In the genomic region with DNA sequence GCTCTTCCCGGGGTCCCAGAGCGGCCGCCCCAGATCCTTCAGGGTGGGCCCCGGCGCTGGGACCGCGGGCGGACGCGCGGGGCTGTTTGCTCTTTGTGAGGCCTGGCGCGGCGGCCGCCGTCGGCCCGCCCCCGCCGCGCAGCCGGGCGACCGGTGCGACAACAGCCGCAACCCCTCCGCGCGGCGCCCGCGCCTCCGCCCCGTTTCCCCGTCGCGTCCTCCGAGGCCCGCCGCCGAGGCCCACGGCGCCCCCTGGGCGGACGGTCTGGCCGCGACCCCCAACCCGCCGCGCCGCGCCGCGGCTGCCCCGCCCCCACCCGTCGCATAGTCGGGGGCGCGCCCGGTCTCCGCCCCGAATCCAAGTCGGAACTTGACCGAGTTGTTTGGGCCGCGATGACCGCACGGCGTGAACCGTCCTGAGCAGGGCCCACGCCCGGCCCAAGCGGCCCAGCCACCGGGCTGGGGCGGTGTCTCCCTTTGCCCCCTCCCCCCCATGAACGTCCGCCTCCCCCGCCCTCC, we compare ENCODE assay signal across 8 cellular contexts. TPM values are rescaled to one million over a fixed set of nuclear protein-coding genes. Genes with fewer than 3 reads are reported as not detected.
A peak's percentile ranks its signal among the peaks of the same experiment; 100 is the strongest.
DNase-seq lines count a peak whose midpoint lies in the region; ATAC-seq and TF ChIP-seq lines count a peak whose summit lies in the region.

No MANE protein-coding gene starts in this region.

- no peak for TF ChIP-seq CTCF in GM12865 (IDR thresholded peaks at IDR 0.05; ENCODE audit: insufficient read depth, low read depth, low read length, missing control alignments)
- TF ChIP-seq CTCF in activated B cell treated with CpG ODN at 0.5 μM for 24 hours (IDR thresholded peaks at IDR 0.05), result no peak
- no peak for TF ChIP-seq CTCF in esophagus squamous epithelium (IDR thresholded peaks at IDR 0.05)
- TF ChIP-seq CTCF in osteoblast (IDR thresholded peaks at IDR 0.05; ENCODE audit: extremely low read depth, low read depth, low read length), result no peak

- peak overlapping the region; percentile 35 for H3K27ac Mint-ChIP-seq in activated B cell treated with CpG ODN at 0.5 μM for 24 hours

- peaks cover 31% of the 10 kb centered on the region for H3K36me3 Mint-ChIP-seq in activated B cell treated with CpG ODN at 0.5 μM for 24 hours (ENCODE audit: low read depth)

- no peak for DNase-seq in GM12865 (ENCODE audit: low read depth)
- DNase-seq in activated B cell treated with CpG ODN at 0.5 μM for 24 hours, result no peak
- DNase-seq in esophagus squamous epithelium (lab: John Stamatoyannopoulos, UW), result no peak
- DNase-seq in osteoblast (ENCODE audit: insufficient read length, low spot score, missing footprints), result peak; percentile 76
- no peak for DNase-seq in superior temporal gyrus (ENCODE audit: extremely low spot score)
- no peak for DNase-seq in SW480 (ENCODE audit: low spot score)
- no peak for DNase-seq in HT-29 (ENCODE audit: low spot score)

- H3K36me3 ChIP-seq in esophagus squamous epithelium, result peaks cover 0 to 35% (median 0%) of the 10 kb centered on the region in 3 donors
- peaks cover 12% of the 10 kb centered on the region for H3K36me3 ChIP-seq in osteoblast (ENCODE audit: insufficient read depth, low read length)

- no peaks in the 10 kb centered on the region for H3K9me3 Mint-ChIP-seq in activated B cell treated with CpG ODN at 0.5 μM for 24 hours

- H3K27ac ChIP-seq in esophagus squamous epithelium, result peak overlapping the region; percentile 100
- H3K27ac ChIP-seq in osteoblast (ENCODE audit: low read depth, low read length), result peak overlapping the region; percentile 86

- H3K4me2 ChIP-seq in osteoblast (ENCODE audit: insufficient read depth, low read length), result peak overlapping the region; percentile 86

- H3K27me3 Mint-ChIP-seq in activated B cell treated with CpG ODN at 0.5 μM for 24 hours, result no peaks in the 10 kb centered on the region

- peaks cover 55% of the 10 kb centered on the region for H3K4me1 Mint-ChIP-seq in activated B cell treated with CpG ODN at 0.5 μM for 24 hours

- H3K27me3 ChIP-seq in esophagus squamous epithelium (no peaks in the 10 kb centered on the region), osteoblast (ENCODE audit: insufficient read depth, low read length) (peaks cover 6% of the 10 kb centered on the region)

- POLR2A ChIA-PET in activated B cell treated with CpG ODN at 0.5 μM for 24 hours (lab: Charles Lee), result interaction anchor here (0.6 to 5.7 kb wide), 25 partner anchors 8 to 1893 kb away, joined by 3 to 59 read pairs (median 5); a partner anchor contains a TSS

- H3K79me2 ChIP-seq in osteoblast (ENCODE audit: insufficient read depth, low read length), result peaks cover 50% of the 10 kb centered on the region

- H3K9me3 ChIP-seq in esophagus squamous epithelium (no peaks in the 10 kb centered on the region), osteoblast (ENCODE audit: low read depth, low read length) (no peaks in the 10 kb centered on the region)

- no CpG with 5 or more reads among the region's 79 CpGs for WGBS in esophagus squamous epithelium, 2 donors

- peak overlapping the region; percentile 81 for H3K4me3 Mint-ChIP-seq in activated B cell treated with CpG ODN at 0.5 μM for 24 hours

- CTCF ChIA-PET in activated B cell treated with CpG ODN at 0.5 μM for 24 hours (lab: Charles Lee), result interaction anchor here (1.0 to 6.6 kb wide), 7 partner anchors 8 to 564 kb away, joined by 4 to 62 read pairs (median 6); no protein-coding TSS in a partner anchor

- intact Hi-C loops in activated B cell treated with CpG ODN at 0.5 μM for 24 hours (cut with micrococcal nuclease), result loop anchor here (1.0 to 10.0 kb wide), 11 partner anchors 8 to 1916 kb away; a partner anchor contains a TSS
- intact Hi-C loops in esophagus squamous epithelium (cut with DNase I), result no loop called here

- H2AFZ ChIP-seq in osteoblast (ENCODE audit: low read length), result peak overlapping the region; percentile 83

- H3K4me3 ChIP-seq in GM12865 (ENCODE audit: low read depth, low read length), result peak overlapping the region; percentile 93
- peak overlapping the region; percentile 89 to 98 (median 96) for H3K4me3 ChIP-seq in esophagus squamous epithelium
- H3K4me3 ChIP-seq in osteoblast (ENCODE audit: insufficient read depth, low read length), result peak overlapping the region; percentile 91

- no peak for TF ChIP-seq POLR2A in esophagus squamous epithelium (IDR thresholded peaks at IDR 0.05)

- H4K20me1 ChIP-seq in osteoblast (ENCODE audit: insufficient read depth, low read length), result peaks cover 31% of the 10 kb centered on the region

- ATAC-seq in HG02798 (IDR thresholded peaks at IDR 0.05; ENCODE audit: poor library complexity, unreplicated experiment) (peak; percentile 1), activated B cell treated with CpG ODN at 0.5 μM for 24 hours (ENCODE audit: low read depth) (no peak)

- H3K4me1 ChIP-seq in esophagus squamous epithelium (peaks cover 0 to 54% (median 27%) of the 10 kb centered on the region in 3 donors), osteoblast (ENCODE audit: insufficient read depth, low read length) (peaks cover 17% of the 10 kb centered on the region)

RNA-seq across cellular contexts. Expression of a gene that starts 0.4 kb away (rescaled TPM):
- total RNA-seq in activated B cell treated with CpG ODN at 0.5 μM for 24 hours, result 56.7 and 57.4 TPM in 2 replicates
- total RNA-seq in esophagus squamous epithelium, result 10 to 100 TPM; 34.1 to 65.0 (median 40.7) TPM
- 92.3 and 94.6 TPM in 2 replicates for total RNA-seq in osteoblast
- 13.7 and 14.8 TPM in 2 replicates for total RNA-seq in HT-29 (2014; rRNA removed; shearing (Covaris generic))
